In the genomic region with DNA sequence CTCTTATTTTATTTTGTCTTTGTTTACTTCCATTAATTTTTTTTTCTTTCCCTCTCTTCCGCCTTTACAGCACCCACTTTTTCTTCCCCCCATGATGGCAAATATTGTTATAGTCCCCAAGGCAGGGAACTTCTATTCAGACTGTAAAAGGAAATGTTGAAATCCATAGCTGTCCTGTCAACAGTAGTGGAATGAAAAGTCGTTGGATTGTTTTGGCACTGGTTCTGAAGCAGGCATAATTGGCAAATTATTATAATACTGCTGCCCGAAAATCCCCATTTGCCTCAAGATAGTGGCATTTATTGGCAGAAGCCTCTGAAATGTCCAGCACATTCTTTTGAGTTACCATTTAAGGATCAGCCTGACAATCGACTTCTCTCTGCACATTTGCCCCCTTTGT, we compare ENCODE assay signal across 1 cellular context.
TF ChIP-seq lines count a peak whose summit lies in the region.

No MANE protein-coding gene starts in this region.

TF ChIP-seq in GM23338, 12 proteins besides CTCF, POLR2A, EP300 and RAD21 (continued from another document):
- TF ChIP-seq, protein P1, sequence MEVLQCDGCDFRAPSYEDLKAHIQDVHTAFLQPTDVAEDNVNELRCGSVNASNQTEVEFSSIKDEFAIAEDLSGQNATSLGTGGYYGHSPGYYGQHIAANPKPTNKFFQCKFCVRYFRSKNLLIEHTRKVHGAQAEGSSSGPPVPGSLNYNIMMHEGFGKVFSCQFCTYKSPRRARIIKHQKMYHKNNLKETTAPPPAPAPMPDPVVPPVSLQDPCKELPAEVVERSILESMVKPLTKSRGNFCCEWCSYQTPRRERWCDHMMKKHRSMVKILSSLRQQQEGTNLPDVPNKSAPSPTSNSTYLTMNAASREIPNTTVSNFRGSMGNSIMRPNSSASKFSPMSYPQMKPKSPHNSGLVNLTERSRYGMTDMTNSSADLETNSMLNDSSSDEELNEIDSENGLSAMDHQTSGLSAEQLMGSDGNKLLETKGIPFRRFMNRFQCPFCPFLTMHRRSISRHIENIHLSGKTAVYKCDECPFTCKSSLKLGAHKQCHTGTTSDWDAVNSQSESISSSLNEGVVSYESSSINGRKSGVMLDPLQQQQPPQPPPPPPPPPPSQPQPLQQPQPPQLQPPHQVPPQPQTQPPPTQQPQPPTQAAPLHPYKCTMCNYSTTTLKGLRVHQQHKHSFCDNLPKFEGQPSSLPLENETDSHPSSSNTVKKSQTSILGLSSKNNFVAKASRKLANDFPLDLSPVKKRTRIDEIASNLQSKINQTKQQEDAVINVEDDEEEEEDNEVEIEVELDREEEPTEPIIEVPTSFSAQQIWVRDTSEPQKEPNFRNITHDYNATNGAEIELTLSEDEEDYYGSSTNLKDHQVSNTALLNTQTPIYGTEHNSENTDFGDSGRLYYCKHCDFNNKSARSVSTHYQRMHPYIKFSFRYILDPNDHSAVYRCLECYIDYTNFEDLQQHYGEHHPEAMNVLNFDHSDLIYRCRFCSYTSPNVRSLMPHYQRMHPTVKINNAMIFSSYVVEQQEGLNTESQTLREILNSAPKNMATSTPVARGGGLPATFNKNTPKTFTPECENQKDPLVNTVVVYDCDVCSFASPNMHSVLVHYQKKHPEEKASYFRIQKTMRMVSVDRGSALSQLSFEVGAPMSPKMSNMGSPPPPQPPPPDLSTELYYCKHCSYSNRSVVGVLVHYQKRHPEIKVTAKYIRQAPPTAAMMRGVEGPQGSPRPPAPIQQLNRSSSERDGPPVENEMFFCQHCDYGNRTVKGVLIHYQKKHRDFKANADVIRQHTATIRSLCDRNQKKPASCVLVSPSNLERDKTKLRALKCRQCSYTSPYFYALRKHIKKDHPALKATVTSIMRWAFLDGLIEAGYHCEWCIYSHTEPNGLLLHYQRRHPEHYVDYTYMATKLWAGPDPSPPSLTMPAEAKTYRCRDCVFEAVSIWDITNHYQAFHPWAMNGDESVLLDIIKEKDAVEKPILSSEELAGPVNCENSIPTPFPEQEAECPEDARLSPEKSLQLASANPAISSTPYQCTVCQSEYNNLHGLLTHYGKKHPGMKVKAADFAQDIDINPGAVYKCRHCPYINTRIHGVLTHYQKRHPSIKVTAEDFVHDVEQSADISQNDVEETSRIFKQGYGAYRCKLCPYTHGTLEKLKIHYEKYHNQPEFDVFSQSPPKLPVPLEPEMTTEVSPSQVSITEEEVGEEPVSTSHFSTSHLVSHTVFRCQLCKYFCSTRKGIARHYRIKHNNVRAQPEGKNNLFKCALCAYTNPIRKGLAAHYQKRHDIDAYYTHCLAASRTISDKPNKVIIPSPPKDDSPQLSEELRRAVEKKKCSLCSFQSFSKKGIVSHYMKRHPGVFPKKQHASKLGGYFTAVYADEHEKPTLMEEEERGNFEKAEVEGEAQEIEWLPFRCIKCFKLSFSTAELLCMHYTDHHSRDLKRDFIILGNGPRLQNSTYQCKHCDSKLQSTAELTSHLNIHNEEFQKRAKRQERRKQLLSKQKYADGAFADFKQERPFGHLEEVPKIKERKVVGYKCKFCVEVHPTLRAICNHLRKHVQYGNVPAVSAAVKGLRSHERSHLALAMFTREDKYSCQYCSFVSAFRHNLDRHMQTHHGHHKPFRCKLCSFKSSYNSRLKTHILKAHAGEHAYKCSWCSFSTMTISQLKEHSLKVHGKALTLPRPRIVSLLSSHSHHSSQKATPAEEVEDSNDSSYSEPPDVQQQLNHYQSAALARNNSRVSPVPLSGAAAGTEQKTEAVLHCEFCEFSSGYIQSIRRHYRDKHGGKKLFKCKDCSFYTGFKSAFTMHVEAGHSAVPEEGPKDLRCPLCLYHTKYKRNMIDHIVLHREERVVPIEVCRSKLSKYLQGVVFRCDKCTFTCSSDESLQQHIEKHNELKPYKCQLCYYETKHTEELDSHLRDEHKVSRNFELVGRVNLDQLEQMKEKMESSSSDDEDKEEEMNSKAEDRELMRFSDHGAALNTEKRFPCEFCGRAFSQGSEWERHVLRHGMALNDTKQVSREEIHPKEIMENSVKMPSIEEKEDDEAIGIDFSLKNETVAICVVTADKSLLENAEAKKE (CRISPR knock-in tag; IDR thresholded peaks at IDR 0.05), result no peak
- TF ChIP-seq EZH2phosphoT487 (IDR thresholded peaks at IDR 0.05; ENCODE audit: unreplicated experiment) (no peak), NANOG (IDR thresholded peaks at IDR 0.05; ENCODE audit: borderline replicate concordance) (no peak), JUNB (IDR thresholded peaks at IDR 0.05; ENCODE audit: unreplicated experiment) (no peak), ZNF331 (CRISPR knock-in tag; IDR thresholded peaks at IDR 0.05; ENCODE audit: low read depth) (no peak), ZNF114 (CRISPR knock-in tag; IDR thresholded peaks at IDR 0.05) (no peak)
- TF ChIP-seq, protein P2, sequence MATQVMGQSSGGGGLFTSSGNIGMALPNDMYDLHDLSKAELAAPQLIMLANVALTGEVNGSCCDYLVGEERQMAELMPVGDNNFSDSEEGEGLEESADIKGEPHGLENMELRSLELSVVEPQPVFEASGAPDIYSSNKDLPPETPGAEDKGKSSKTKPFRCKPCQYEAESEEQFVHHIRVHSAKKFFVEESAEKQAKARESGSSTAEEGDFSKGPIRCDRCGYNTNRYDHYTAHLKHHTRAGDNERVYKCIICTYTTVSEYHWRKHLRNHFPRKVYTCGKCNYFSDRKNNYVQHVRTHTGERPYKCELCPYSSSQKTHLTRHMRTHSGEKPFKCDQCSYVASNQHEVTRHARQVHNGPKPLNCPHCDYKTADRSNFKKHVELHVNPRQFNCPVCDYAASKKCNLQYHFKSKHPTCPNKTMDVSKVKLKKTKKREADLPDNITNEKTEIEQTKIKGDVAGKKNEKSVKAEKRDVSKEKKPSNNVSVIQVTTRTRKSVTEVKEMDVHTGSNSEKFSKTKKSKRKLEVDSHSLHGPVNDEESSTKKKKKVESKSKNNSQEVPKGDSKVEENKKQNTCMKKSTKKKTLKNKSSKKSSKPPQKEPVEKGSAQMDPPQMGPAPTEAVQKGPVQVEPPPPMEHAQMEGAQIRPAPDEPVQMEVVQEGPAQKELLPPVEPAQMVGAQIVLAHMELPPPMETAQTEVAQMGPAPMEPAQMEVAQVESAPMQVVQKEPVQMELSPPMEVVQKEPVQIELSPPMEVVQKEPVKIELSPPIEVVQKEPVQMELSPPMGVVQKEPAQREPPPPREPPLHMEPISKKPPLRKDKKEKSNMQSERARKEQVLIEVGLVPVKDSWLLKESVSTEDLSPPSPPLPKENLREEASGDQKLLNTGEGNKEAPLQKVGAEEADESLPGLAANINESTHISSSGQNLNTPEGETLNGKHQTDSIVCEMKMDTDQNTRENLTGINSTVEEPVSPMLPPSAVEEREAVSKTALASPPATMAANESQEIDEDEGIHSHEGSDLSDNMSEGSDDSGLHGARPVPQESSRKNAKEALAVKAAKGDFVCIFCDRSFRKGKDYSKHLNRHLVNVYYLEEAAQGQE (IDR thresholded peaks at IDR 0.05; ENCODE audit: unreplicated experiment), result no peak
TF ChIP-seq in GM23338: peak in this region for 0.
